Comparison of ENCODE assay signal across 22 cellular contexts in the genomic region with DNA sequence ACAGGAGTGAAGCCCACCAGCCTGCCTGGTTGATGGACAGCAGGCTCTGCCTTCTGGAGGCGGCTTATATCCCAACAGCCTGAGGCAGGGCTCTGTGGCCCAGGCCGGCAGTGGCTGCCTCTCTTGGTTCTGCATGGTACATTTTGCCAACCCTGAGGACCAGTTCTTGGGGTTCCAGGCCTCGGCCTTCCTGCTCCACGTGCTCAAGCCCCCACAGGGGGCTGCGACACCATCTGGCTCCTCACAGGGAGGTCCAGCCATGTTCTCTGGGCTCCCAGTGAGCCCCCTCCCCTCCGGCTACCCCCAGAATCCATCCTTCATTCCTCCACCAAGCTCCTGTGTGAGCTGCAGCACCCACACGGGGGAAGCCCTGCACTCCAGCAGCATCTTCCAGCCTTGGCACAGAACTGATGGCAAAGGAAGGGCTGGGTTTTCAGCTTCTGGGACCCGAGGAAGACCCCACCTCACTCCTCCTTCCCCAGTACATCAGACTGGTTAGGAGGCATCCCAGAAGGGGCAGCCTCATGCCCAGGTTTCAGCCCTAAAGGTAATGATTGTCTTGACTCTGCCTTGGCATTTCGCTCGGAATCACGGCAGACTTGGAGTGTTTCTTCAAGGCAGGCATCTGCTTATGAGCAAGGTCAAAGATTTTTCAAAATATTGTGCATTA.
"Had no signal": no experiment of that assay in that cellular context is flagged by ENCODE, and none has a peak within 500 bp of the region (broad histone marks: within the 10 kb centered on the region; RNA-seq: fewer than 3 reads in every experiment).

No MANE protein-coding gene starts in this region.

- H3K27ac Mint-ChIP-seq: activated CD4-positive, alpha-beta T cell treated with anti-CD3 and anti-CD28 coated beads, Interleukin-2, amount 10 ng/mL, durations not matched to agents 24 days and 14 days; activated naive CD4-positive, alpha-beta T cell treated with anti-CD3 and anti-CD28 coated beads for 36 hours; brain had no signal

- H3K9me3 Mint-ChIP-seq: activated B cell treated with CpG ODN at 0.5 μM for 24 hours; activated CD4-positive, alpha-beta T cell treated with anti-CD3 and anti-CD28 coated beads, Interleukin-2, amount 10 ng/mL, durations not matched to agents 24 days and 14 days; activated naive CD4-positive, alpha-beta T cell treated with anti-CD3 and anti-CD28 coated beads for 36 hours; activated T-helper 17 cell treated with anti-CD3 and anti-CD28 coated beads, Interleukin-2, amount 50 U/mL, for 72 hours had no signal

- DNase-seq: activated B cell treated with CpG ODN at 0.5 μM for 24 hours; activated CD4-positive, alpha-beta T cell treated with anti-CD3 and anti-CD28 coated beads for 1 hour; activated CD4-positive, alpha-beta T cell treated with anti-CD3 and anti-CD28 coated beads, Interleukin-2, amount 10 ng/mL, durations not matched to agents 24 days and 14 days; activated CD4-positive, alpha-beta T cell treated with anti-CD3 and anti-CD28 coated beads, Interleukin-2, amount 50 U/mL, for 48 hours; activated gamma-delta T cell; activated naive CD4-positive, alpha-beta T cell treated with anti-CD3 and anti-CD28 coated beads for 36 hours; activated T-cell treated with anti-CD3 and anti-CD28 coated beads for 4 hours; activated T-cell treated with anti-CD3 and anti-CD28 coated beads, Interleukin-2, amount 50 U/mL, for 48 hours; MM.1S; NCI-H1105; NCI-H1436; NCI-H187; NCI-H2081; NCI-H510A treated with DMSO at 0.1 percent for 48 hours; NCI-H69; PC-9; SIG-M5; T-helper 2 cell; T1000 had no signal

- H3K4me2 ChIP-seq: PC-9 had no signal

- H3K4me3 Mint-ChIP-seq: activated B cell treated with CpG ODN at 0.5 μM for 24 hours; activated CD4-positive, alpha-beta T cell treated with anti-CD3 and anti-CD28 coated beads, Interleukin-2, amount 10 ng/mL, durations not matched to agents 24 days and 14 days; activated naive CD4-positive, alpha-beta T cell treated with anti-CD3 and anti-CD28 coated beads for 36 hours; activated naive CD8-positive, alpha-beta T cell; activated T-helper 17 cell treated with anti-CD3 and anti-CD28 coated beads, Interleukin-2, amount 50 U/mL, for 72 hours; brain had no signal

- H3K27me3 Mint-ChIP-seq: activated B cell treated with CpG ODN at 0.5 μM for 24 hours; activated CD4-positive, alpha-beta T cell treated with anti-CD3 and anti-CD28 coated beads, Interleukin-2, amount 10 ng/mL, durations not matched to agents 24 days and 14 days; activated naive CD8-positive, alpha-beta T cell; activated T-helper 17 cell treated with anti-CD3 and anti-CD28 coated beads, Interleukin-2, amount 50 U/mL, for 72 hours; brain had no signal

- H3K4me3 ChIP-seq: PC-9 had no signal

- H3K27ac ChIP-seq: PC-9 had no signal
